Comparison of ENCODE assay signal across 10 cellular contexts in genomic region chr5:172322028-172322965, GRCh38. TPM values are rescaled to one million over a fixed set of nuclear protein-coding genes. Genes with fewer than 3 reads are reported as not detected.
DNase-seq lines count a peak whose midpoint lies in the region; ATAC-seq and TF ChIP-seq lines count a peak whose summit lies in the region.
"Had no signal": no experiment of that assay in that cellular context is flagged by ENCODE, and none has a peak within 500 bp of the region (broad histone marks: within the 10 kb centered on the region; RNA-seq: fewer than 3 reads in every experiment).

No MANE protein-coding gene starts in this region.

- no peak overlapping the region for H2BK15ac ChIP-seq in mesenchymal stem cell (ENCODE audit: low read depth, poor library complexity, severe bottlenecking)

- no peak overlapping the region for H3K4me3 ChIP-seq in mesenchymal stem cell (ENCODE audit: insufficient read depth in 1 of 2, low read depth in 1 of 2, low read length in 2 of 2)
- H3K4me3 ChIP-seq in prostate gland = no peak overlapping the region

- no peaks in the 10 kb centered on the region for H3K9me3 ChIP-seq in mesenchymal stem cell (ENCODE audit: control insufficient read depth, low read length)
- H3K9me3 ChIP-seq in prostate gland = no peaks in the 10 kb centered on the region

- peaks cover 1% of the 10 kb centered on the region for H3K9me3 Mint-ChIP-seq in glutamatergic neuron (ENCODE audit: unreplicated experiment)

- H3K27ac Mint-ChIP-seq in glutamatergic neuron (ENCODE audit: unreplicated experiment) = no peak overlapping the region

- H2AK5ac ChIP-seq in mesenchymal stem cell (ENCODE audit: low read length, severe bottlenecking) = no peak overlapping the region

- H3K27ac ChIP-seq in mesenchymal stem cell (ENCODE audit: low read length, poor library complexity, severe bottlenecking) (no peak overlapping the region), prostate gland (no peak overlapping the region)

- ATAC-seq in GM21825 (IDR thresholded peaks at IDR 0.05; ENCODE audit: unreplicated experiment) = peak; percentile 76

- H3K36me3 Mint-ChIP-seq in glutamatergic neuron (ENCODE audit: unreplicated experiment) = peaks cover 4% of the 10 kb centered on the region

- no peak overlapping the region for H3K4me3 Mint-ChIP-seq in glutamatergic neuron (ENCODE audit: unreplicated experiment)

- H3K79me1 ChIP-seq in mesenchymal stem cell (replicated peaks; ENCODE audit: low read length, poor library complexity, severe bottlenecking) = no peaks in the 10 kb centered on the region

- peaks cover 2% of the 10 kb centered on the region for H3K4me1 ChIP-seq in mesenchymal stem cell (ENCODE audit: control insufficient read depth, insufficient read depth, low read depth, low read length)
- no peaks in the 10 kb centered on the region for H3K4me1 ChIP-seq in prostate gland (replicated peaks)

- H3K23ac ChIP-seq in mesenchymal stem cell (ENCODE audit: low read length in 2 of 2) = no peak overlapping the region

- no peak overlapping the region for H2BK120ac ChIP-seq in mesenchymal stem cell (ENCODE audit: low read depth, low read length)

- TF ChIP-seq CTCF in GM13976 (IDR thresholded peaks at IDR 0.05; ENCODE audit: borderline replicate concordance, control extremely low read depth, extremely low read depth, insufficient read depth, missing control alignments) = no peak
- no peak for TF ChIP-seq CTCF in prostate gland (IDR thresholded peaks at IDR 0.05)
- no peak for TF ChIP-seq CTCF in glutamatergic neuron (IDR thresholded peaks at IDR 0.05; ENCODE audit: partially characterized antibody, unreplicated experiment)

- no peak overlapping the region for H2BK5ac ChIP-seq in mesenchymal stem cell (ENCODE audit: low read depth, low read length, poor library complexity, severe bottlenecking)

- intact Hi-C loops in prostate gland (cut with DNase I) = no loop called here

- DNase-seq in GM13976 (ENCODE audit: low spot score) = peak; percentile 63
- peak; percentile 77 for DNase-seq in NCI-H69 (lab: John Stamatoyannopoulos, UW)
- peak; percentile 24 for DNase-seq in myocyte (ENCODE audit: low read depth)
- no peak for DNase-seq in mesenchymal stem cell
- no peak for DNase-seq in prostate gland (ENCODE audit: low spot score)
- no peak for DNase-seq in glutamatergic neuron
- no peak for DNase-seq in cerebellum (ENCODE audit: low spot score)
- DNase-seq: effector CD4-positive, alpha-beta T cell; KG1 had no signal

- no peak overlapping the region for H3K18ac ChIP-seq in mesenchymal stem cell (ENCODE audit: low read depth in 1 of 2, low read length in 2 of 2)

- no peak overlapping the region for H2AFZ ChIP-seq in mesenchymal stem cell (ENCODE audit: low read depth, low read length)

- no peaks in the 10 kb centered on the region for H3K4me1 Mint-ChIP-seq in glutamatergic neuron (ENCODE audit: low read depth, unreplicated experiment)

- H2BK12ac ChIP-seq in mesenchymal stem cell (ENCODE audit: low read length in 2 of 2) = no peak overlapping the region

- no peaks in the 10 kb centered on the region for H3K36me3 ChIP-seq in mesenchymal stem cell (ENCODE audit: control insufficient read depth in 1 of 2, insufficient read depth in 2 of 2, low read depth in 1 of 2, low read length in 2 of 2)
- H3K36me3 ChIP-seq in prostate gland = no peaks in the 10 kb centered on the region

- WGBS in mesenchymal stem cell = 78% methylated on average over 5 of the region's 9 CpGs
- WGBS in prostate gland = 67% methylated on average over 9 of the region's 9 CpGs

- no peak overlapping the region for H3K14ac ChIP-seq in mesenchymal stem cell (ENCODE audit: low read length in 2 of 2)

- H3K27me3 Mint-ChIP-seq in glutamatergic neuron (ENCODE audit: unreplicated experiment) = no peaks in the 10 kb centered on the region

- TF ChIP-seq POLR2A in prostate gland (IDR thresholded peaks at IDR 0.05) = no peak

- H3K27me3 ChIP-seq in mesenchymal stem cell (ENCODE audit: control insufficient read depth in 1 of 2, insufficient read depth in 1 of 2, low read length in 2 of 2) (no peaks in the 10 kb centered on the region), prostate gland (replicated peaks; ENCODE audit: insufficient read depth) (no peaks in the 10 kb centered on the region)

- in situ Hi-C loops in GM13976 (cut with MboI; ENCODE audit: low sequenced_read_pairs, unreplicated experiment) = no loop called here

- H3K9ac ChIP-seq in mesenchymal stem cell (ENCODE audit: low read length) = no peak overlapping the region

- H3K4me2 ChIP-seq in mesenchymal stem cell (ENCODE audit: low read length, poor library complexity, severe bottlenecking) = no peak overlapping the region

- H4K91ac ChIP-seq in mesenchymal stem cell (ENCODE audit: low read length) = no peak overlapping the region

- no peak overlapping the region for H3K4ac ChIP-seq in mesenchymal stem cell (ENCODE audit: low read depth in 1 of 2, low read length in 2 of 2)

- H4K8ac ChIP-seq in mesenchymal stem cell (ENCODE audit: low read length) = no peak overlapping the region

RNA-seq across cellular contexts. Expression of gene UBTD2, which starts 38.7 kb away (rescaled TPM):
- total RNA-seq in myocyte (40.5 and 45.2 TPM in 2 replicates), prostate gland (10 to 100 TPM; 14.3 to 28.2 TPM), glutamatergic neuron (ENCODE audit: unreplicated experiment) (68.1 TPM), cerebellum (48.5 TPM)
- polyA plus RNA-seq in myocyte (2012) = 21.5 TPM
- 18.3 TPM for polyA plus RNA-seq in mesenchymal stem cell (2013, experiment 1 of 2)
- 19.3 TPM for polyA plus RNA-seq in mesenchymal stem cell (2013, experiment 2 of 2)

Comparison
In these comparisons a context has a peak if more than half of its experiments do, and no peak if none do; other contexts are left out.
1. DNase-seq: peak in GM13976 (single experiment), NCI-H69 (single experiment) and myocyte (single experiment); none in mesenchymal stem cell (single experiment), prostate gland (single experiment), glutamatergic neuron (single experiment) and cerebellum (single experiment).